Comparison of ENCODE assay signal across 21 cellular contexts in the genomic region with DNA sequence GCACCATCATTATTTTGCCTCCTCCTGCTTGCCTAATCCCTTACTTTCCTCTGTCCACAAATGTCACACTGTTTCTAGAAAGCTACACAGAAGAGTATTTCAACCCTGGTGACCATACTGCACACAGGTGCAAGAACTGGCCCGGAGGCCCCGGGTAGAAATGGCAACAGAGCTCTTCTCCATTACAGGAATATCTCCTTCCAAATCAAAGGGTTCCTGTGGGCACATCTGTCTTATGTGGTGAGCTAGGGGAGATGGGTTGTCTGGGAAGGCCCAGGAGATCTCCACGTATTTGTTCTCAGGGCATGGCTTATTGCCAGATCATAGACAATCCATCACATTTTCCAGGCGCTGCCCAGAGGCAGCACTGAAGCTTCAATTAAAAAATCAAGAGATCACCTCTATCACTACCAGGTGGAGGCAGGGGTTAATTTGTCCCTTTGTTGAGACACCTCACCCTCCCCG. TPM values are rescaled to one million over a fixed set of nuclear protein-coding genes. Genes with fewer than 3 reads are reported as not detected.
DNase-seq lines count a peak whose midpoint lies in the region; ATAC-seq, FAIRE-seq and TF ChIP-seq lines count a peak whose summit lies in the region.
"Had no signal": no experiment of that assay in that cellular context is flagged by ENCODE, and none has a peak within 500 bp of the region (broad histone marks: within the 10 kb centered on the region; RNA-seq: fewer than 3 reads in every experiment).

No MANE protein-coding gene starts in this region.

- H3K4me1 ChIP-seq in transverse colon, result peaks cover 16 to 66% (median 48%) of the 10 kb centered on the region in 4 donors

- no peak for TF ChIP-seq POLR2A in transverse colon (IDR thresholded peaks at IDR 0.05)

- TF ChIP-seq CTCF in transverse colon (IDR thresholded peaks at IDR 0.05) (no peak), D721Med (IDR thresholded peaks at IDR 0.05; ENCODE audit: insufficient read depth, missing control alignments) (no peak)

- TF ChIP-seq EP300 in transverse colon (IDR thresholded peaks at IDR 0.05; ENCODE audit: low read depth), result no peak

- H3K27ac Mint-ChIP-seq in activated T-cell treated with anti-CD3 and anti-CD28 coated beads, Interleukin-2, amount 50 U/mL, for 72 hours, result no peak overlapping the region
- H3K27ac Mint-ChIP-seq in central memory CD8-positive, alpha-beta T cell (ENCODE audit: low read depth), result no peak overlapping the region
- H3K27ac Mint-ChIP-seq in natural killer cell treated with Interleukin-12 subunit alpha and Interleukin-12 subunit beta and Interleukin-15 and Interleukin-18, amount 100 ng/mL, for 72 hours, result no peak overlapping the region
- H3K27ac Mint-ChIP-seq: activated naive CD4-positive, alpha-beta T cell treated with anti-CD3 and anti-CD28 coated beads for 36 hours had no signal

- WGBS in transverse colon (ENCODE audit: low coverage in 1 of 2), 2 donors, result 20 to 38% methylated on average over 2 to 5 of the region's 5 CpGs

- H3K27me3 ChIP-seq in transverse colon, result peaks cover 69% of the 10 kb centered on the region

- intact Hi-C loops in transverse colon (cut with DNase I; ENCODE audit: low total_unique reads), result loop anchor here (5.0 to 10.0 kb wide), 3 partner anchors 727 to 984 kb away; no protein-coding TSS in a partner anchor

- no peaks in the 10 kb centered on the region for H3K36me3 Mint-ChIP-seq in activated T-cell treated with anti-CD3 and anti-CD28 coated beads, Interleukin-2, amount 50 U/mL, for 72 hours (ENCODE audit: insufficient read depth in 2 of 2)
- H3K36me3 Mint-ChIP-seq in central memory CD8-positive, alpha-beta T cell (ENCODE audit: insufficient read depth), result peaks cover 13% of the 10 kb centered on the region
- H3K36me3 Mint-ChIP-seq in natural killer cell treated with Interleukin-12 subunit alpha and Interleukin-12 subunit beta and Interleukin-15 and Interleukin-18, amount 100 ng/mL, for 72 hours, result no peaks in the 10 kb centered on the region
- H3K36me3 Mint-ChIP-seq: CD4-positive, CD25-positive, alpha-beta regulatory T cell had no signal

- peak overlapping the region; percentile 95 to 99 (median 98) for H3K27ac ChIP-seq in transverse colon
- H3K27ac ChIP-seq: brain microvascular endothelial cell, dorsolateral prefrontal cortex, heart right ventricle, Peyer's patch, upper lobe of right lung had no signal

- DNase-seq in activated T-cell treated with anti-CD3 and anti-CD28 coated beads, Interleukin-2, amount 50 U/mL, for 1 hour, result peak; percentile 13
- no peak for DNase-seq in activated T-cell treated with anti-CD3 and anti-CD28 coated beads, Interleukin-2, amount 50 U/mL, for 72 hours
- DNase-seq in central memory CD8-positive, alpha-beta T cell (ENCODE audit: low spot score in 2 of 2), result no peak
- DNase-seq in natural killer cell treated with Interleukin-12 subunit alpha and Interleukin-12 subunit beta and Interleukin-15 and Interleukin-18, amount 100 ng/mL, for 72 hours (ENCODE audit: low spot score), result no peak
- no peak for DNase-seq in transverse colon
- no peak for DNase-seq in D721Med (ENCODE audit: insufficient read length, low spot score)
- no peak for DNase-seq in SW480 (ENCODE audit: low spot score)
- DNase-seq: activated naive CD4-positive, alpha-beta T cell treated with anti-CD3 and anti-CD28 coated beads for 36 hours; brain microvascular endothelial cell; CD4-positive, CD25-positive, alpha-beta regulatory T cell; DMS79 treated with DMSO at 0.1 percent for 48 hours; heart right ventricle; kidney; mesenchymal stem cell; NCI-H2081 treated with DMSO at 0.1 percent for 48 hours; occipital lobe had no signal

- H3K36me3 ChIP-seq in transverse colon, result no peaks in the 10 kb centered on the region
- H3K36me3 ChIP-seq: brain microvascular endothelial cell, heart right ventricle, Peyer's patch, upper lobe of right lung had no signal

- peaks cover 52% of the 10 kb centered on the region for H3K4me1 Mint-ChIP-seq in activated T-cell treated with anti-CD3 and anti-CD28 coated beads, Interleukin-2, amount 50 U/mL, for 72 hours (ENCODE audit: low read depth)
- peaks cover 40% of the 10 kb centered on the region for H3K4me1 Mint-ChIP-seq in central memory CD8-positive, alpha-beta T cell
- H3K4me1 Mint-ChIP-seq in natural killer cell treated with Interleukin-12 subunit alpha and Interleukin-12 subunit beta and Interleukin-15 and Interleukin-18, amount 100 ng/mL, for 72 hours (ENCODE audit: low read depth in 2 of 2), result peaks cover 27 to 31% of the 10 kb centered on the region in 2 donors

- no peaks in the 10 kb centered on the region for H3K9me3 ChIP-seq in transverse colon
- H3K9me3 ChIP-seq: heart right ventricle, Peyer's patch, upper lobe of right lung had no signal

- no peak for ATAC-seq in activated T-cell treated with anti-CD3 and anti-CD28 coated beads, Interleukin-2, amount 50 U/mL, for 72 hours (replicated peaks in 1 of 2)
- ATAC-seq in central memory CD8-positive, alpha-beta T cell (replicated peaks; ENCODE audit: extremely low read depth, poor library complexity, severe bottlenecking), result no peak
- ATAC-seq in natural killer cell treated with Interleukin-12 subunit alpha and Interleukin-12 subunit beta and Interleukin-15 and Interleukin-18, amount 100 ng/mL, for 72 hours, result no peak
- no peak for ATAC-seq in HG03342 (IDR thresholded peaks at IDR 0.05; ENCODE audit: unreplicated experiment)
- ATAC-seq: esophagus mucosa, heart right ventricle, upper lobe of right lung had no signal

- H3K4me3 ChIP-seq in transverse colon, result peak overlapping the region in 1 of 4 donors; percentile 68
- H3K4me3 ChIP-seq: dorsolateral prefrontal cortex, heart right ventricle, Peyer's patch, upper lobe of right lung had no signal

- no peaks in the 10 kb centered on the region for H3K9me3 Mint-ChIP-seq in activated T-cell treated with anti-CD3 and anti-CD28 coated beads, Interleukin-2, amount 50 U/mL, for 72 hours
- no peaks in the 10 kb centered on the region for H3K9me3 Mint-ChIP-seq in central memory CD8-positive, alpha-beta T cell
- H3K9me3 Mint-ChIP-seq in natural killer cell treated with Interleukin-12 subunit alpha and Interleukin-12 subunit beta and Interleukin-15 and Interleukin-18, amount 100 ng/mL, for 72 hours, result no peaks in the 10 kb centered on the region
- H3K9me3 Mint-ChIP-seq: activated naive CD4-positive, alpha-beta T cell treated with anti-CD3 and anti-CD28 coated beads for 36 hours had no signal

- no peak overlapping the region for H3K4me3 Mint-ChIP-seq in activated T-cell treated with anti-CD3 and anti-CD28 coated beads, Interleukin-2, amount 50 U/mL, for 72 hours
- peak overlapping the region; percentile 71 for H3K4me3 Mint-ChIP-seq in central memory CD8-positive, alpha-beta T cell
- H3K4me3 Mint-ChIP-seq in natural killer cell treated with Interleukin-12 subunit alpha and Interleukin-12 subunit beta and Interleukin-15 and Interleukin-18, amount 100 ng/mL, for 72 hours, result peak overlapping the region; percentile 18
- H3K4me3 Mint-ChIP-seq: activated naive CD4-positive, alpha-beta T cell treated with anti-CD3 and anti-CD28 coated beads for 36 hours had no signal

- FAIRE-seq in D721Med (lab: Jason Lieb, UNC), result no peak
- FAIRE-seq: kidney had no signal

- peaks cover 92% of the 10 kb centered on the region for H3K27me3 Mint-ChIP-seq in activated T-cell treated with anti-CD3 and anti-CD28 coated beads, Interleukin-2, amount 50 U/mL, for 72 hours (ENCODE audit: low read depth)
- peaks cover 96% of the 10 kb centered on the region for H3K27me3 Mint-ChIP-seq in central memory CD8-positive, alpha-beta T cell
- peaks cover 63 to 85% of the 10 kb centered on the region in 2 donors for H3K27me3 Mint-ChIP-seq in natural killer cell treated with Interleukin-12 subunit alpha and Interleukin-12 subunit beta and Interleukin-15 and Interleukin-18, amount 100 ng/mL, for 72 hours

- in situ Hi-C loops in transverse colon (cut with MboI; ENCODE audit: low pct_ligation_motif_present in 1 of 4, low pct_unique_long_range_greater_than_20kb in 1 of 4, low sequenced_read_pairs in 3 of 4), result loop anchor here in 2 of 4 donors (25.0 kb wide), 1 partner anchor 1328 kb away; no protein-coding TSS in a partner anchor

RNA-seq across cellular contexts. Expression of a gene that starts 5.3 kb away (rescaled TPM):
- total RNA-seq in activated T-cell treated with anti-CD3 and anti-CD28 coated beads, Interleukin-2, amount 50 U/mL, for 72 hours, result under 1 TPM; 0.09 to 0.14 TPM
- total RNA-seq in natural killer cell treated with Interleukin-12 subunit alpha and Interleukin-12 subunit beta and Interleukin-15 and Interleukin-18, amount 100 ng/mL, for 72 hours, result under 1 TPM; 0.20 to 0.76 TPM
- total RNA-seq in transverse colon, result 10 to 100 TPM in 1 of 4 donors, 1 to 10 TPM in 3; 4.5 to 21.3 (median 7.7) TPM
- total RNA-seq: activated naive CD4-positive, alpha-beta T cell treated with anti-CD3 and anti-CD28 coated beads for 36 hours; CD4-positive, CD25-positive, alpha-beta regulatory T cell; dorsolateral prefrontal cortex; esophagus mucosa; heart right ventricle; occipital lobe; Peyer's patch; upper lobe of right lung had no signal

RNA-seq across cellular contexts. Expression of a gene that starts 9.6 kb away (rescaled TPM):
- total RNA-seq in activated T-cell treated with anti-CD3 and anti-CD28 coated beads, Interleukin-2, amount 50 U/mL, for 72 hours, result not detected
- not detected for total RNA-seq in natural killer cell treated with Interleukin-12 subunit alpha and Interleukin-12 subunit beta and Interleukin-15 and Interleukin-18, amount 100 ng/mL, for 72 hours
- 10 to 100 TPM; 22.5 to 69.9 (median 38.7) TPM for total RNA-seq in transverse colon
- total RNA-seq: activated naive CD4-positive, alpha-beta T cell treated with anti-CD3 and anti-CD28 coated beads for 36 hours; CD4-positive, CD25-positive, alpha-beta regulatory T cell; esophagus mucosa; heart right ventricle; occipital lobe; Peyer's patch; upper lobe of right lung had no signal

RNA-seq across cellular contexts. Expression of a gene that starts 16.2 kb away (rescaled TPM):
- under 1 TPM; 0.19 to 0.26 TPM for total RNA-seq in activated T-cell treated with anti-CD3 and anti-CD28 coated beads, Interleukin-2, amount 50 U/mL, for 72 hours
- 1 to 10 TPM in 1 of 2 donors, under 1 TPM in 1; 0.88 to 1.3 TPM for total RNA-seq in natural killer cell treated with Interleukin-12 subunit alpha and Interleukin-12 subunit beta and Interleukin-15 and Interleukin-18, amount 100 ng/mL, for 72 hours
- 10 to 100 TPM; 19.8 to 68.9 (median 36.4) TPM for total RNA-seq in transverse colon
- total RNA-seq: activated naive CD4-positive, alpha-beta T cell treated with anti-CD3 and anti-CD28 coated beads for 36 hours; occipital lobe had no signal

RNA-seq across cellular contexts. Expression of a gene that starts 25.0 kb away (rescaled TPM):
- total RNA-seq in activated T-cell treated with anti-CD3 and anti-CD28 coated beads, Interleukin-2, amount 50 U/mL, for 72 hours, result not detected
- total RNA-seq in natural killer cell treated with Interleukin-12 subunit alpha and Interleukin-12 subunit beta and Interleukin-15 and Interleukin-18, amount 100 ng/mL, for 72 hours, result 1 to 10 TPM in 1 of 2 donors, not detected in 1; 2.4 TPM
- 100 to 1,000 TPM in 1 of 4 donors, 10 to 100 TPM in 3; 19.5 to 130 (median 50.6) TPM for total RNA-seq in transverse colon
- total RNA-seq: activated naive CD4-positive, alpha-beta T cell treated with anti-CD3 and anti-CD28 coated beads for 36 hours; dorsolateral prefrontal cortex; heart right ventricle; occipital lobe had no signal

RNA-seq across cellular contexts. Expression of a gene that starts 33.8 kb away (rescaled TPM):
- total RNA-seq in activated T-cell treated with anti-CD3 and anti-CD28 coated beads, Interleukin-2, amount 50 U/mL, for 72 hours, result not detected
- total RNA-seq in natural killer cell treated with Interleukin-12 subunit alpha and Interleukin-12 subunit beta and Interleukin-15 and Interleukin-18, amount 100 ng/mL, for 72 hours, result under 1 TPM in 1 of 2 donors, not detected in 1; 0.20 TPM
- 10 to 100 TPM in 3 of 4 donors, 1 to 10 TPM in 1; 7.0 to 22.9 (median 12.8) TPM for total RNA-seq in transverse colon
- total RNA-seq: activated naive CD4-positive, alpha-beta T cell treated with anti-CD3 and anti-CD28 coated beads for 36 hours; CD4-positive, CD25-positive, alpha-beta regulatory T cell; dorsolateral prefrontal cortex; heart right ventricle; occipital lobe had no signal

Comparison
In these comparisons a context has a peak if more than half of its experiments do, and no peak if none do; other contexts are left out.
1. H3K4me3 Mint-ChIP-seq: peak in central memory CD8-positive, alpha-beta T cell (single experiment) and natural killer cell treated with Interleukin-12 subunit alpha and Interleukin-12 subunit beta and Interleukin-15 and Interleukin-18, amount 100 ng/mL, for 72 hours (single experiment); none in activated T-cell treated with anti-CD3 and anti-CD28 coated beads, Interleukin-2, amount 50 U/mL, for 72 hours (0 of 2).
2. RNA of a gene that starts 9.6 kb away (total RNA-seq): 22.5 to 69.9 TPM in transverse colon; not detected in activated T-cell treated with anti-CD3 and anti-CD28 coated beads, Interleukin-2, amount 50 U/mL, for 72 hours and not detected in natural killer cell treated with Interleukin-12 subunit alpha and Interleukin-12 subunit beta and Interleukin-15 and Interleukin-18, amount 100 ng/mL, for 72 hours; every median in the first group is over 10 times any median in the second.
3. RNA of a gene that starts 16.2 kb away (total RNA-seq): 19.8 to 68.9 TPM in transverse colon; 0.88 to 1.3 TPM in natural killer cell treated with Interleukin-12 subunit alpha and Interleukin-12 subunit beta and Interleukin-15 and Interleukin-18, amount 100 ng/mL, for 72 hours and 0.19 to 0.26 TPM in activated T-cell treated with anti-CD3 and anti-CD28 coated beads, Interleukin-2, amount 50 U/mL, for 72 hours; every median in the first group is over 4 times any median in the second.